13 cellular contexts compared by ENCODE assay signal in the genomic region with DNA sequence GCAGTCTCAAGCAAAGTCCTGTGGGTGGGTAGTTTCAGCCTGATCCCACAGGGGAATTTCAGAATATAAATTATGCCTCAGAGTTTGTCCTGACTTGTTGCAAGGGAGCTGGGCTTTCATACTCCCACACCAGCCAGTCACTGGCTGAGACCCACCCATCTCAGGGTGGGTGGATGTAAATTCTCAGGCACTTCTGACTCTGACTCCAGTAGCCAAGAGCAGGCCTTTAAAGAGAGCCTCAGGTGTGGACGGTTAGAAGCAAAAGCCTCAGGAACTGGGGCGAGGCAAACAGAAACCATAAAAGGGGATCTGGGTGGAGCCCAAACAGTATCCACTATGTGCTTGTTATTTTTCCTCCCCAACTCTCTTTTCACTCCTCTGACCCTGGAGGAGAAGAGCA. TPM values are rescaled to one million over a fixed set of nuclear protein-coding genes. Genes with fewer than 3 reads are reported as not detected.
A peak's percentile ranks its signal among the peaks of the same experiment; 100 is the strongest.
DNase-seq lines count a peak whose midpoint lies in the region; ATAC-seq and TF ChIP-seq lines count a peak whose summit lies in the region.
"Had no signal": no experiment of that assay in that cellular context is flagged by ENCODE, and none has a peak within 500 bp of the region (broad histone marks: within the 10 kb centered on the region; RNA-seq: fewer than 3 reads in every experiment).

No MANE protein-coding gene starts in this region.

- POLR2A ChIA-PET in CD4-positive, alpha-beta T cell (lab: Charles Lee) = no interaction called here

- H3K4me1 Mint-ChIP-seq in activated T-helper 1 cell treated with anti-CD3 and anti-CD28 coated beads, Interleukin-12 subunit alpha, Interleukin-12 subunit beta, Interleukin-2, Interleukin-4 antibody, amounts not matched to agents 30 ng/mL and 10 ng/mL and 1 ng/mL, durations not matched to agents 14 hours and 24 hours and 36 hours (ENCODE audit: low read depth) = peaks cover 13% of the 10 kb centered on the region
- H3K4me1 Mint-ChIP-seq in CD4-positive, alpha-beta T cell (ENCODE audit: low read depth) = peaks cover 15% of the 10 kb centered on the region

- H3K9me3 Mint-ChIP-seq in activated T-helper 1 cell treated with anti-CD3 and anti-CD28 coated beads, Interleukin-12 subunit alpha, Interleukin-12 subunit beta, Interleukin-2, Interleukin-4 antibody, amounts not matched to agents 30 ng/mL and 10 ng/mL and 1 ng/mL, durations not matched to agents 14 hours and 24 hours and 36 hours = peaks cover 19% of the 10 kb centered on the region
- peaks cover 7% of the 10 kb centered on the region for H3K9me3 Mint-ChIP-seq in CD4-positive, alpha-beta T cell

- no peaks in the 10 kb centered on the region for H3K36me3 ChIP-seq in WERI-Rb-1

- no peak overlapping the region for H3K27ac ChIP-seq in CD4-positive, alpha-beta T cell (ENCODE audit: low read depth, low read length)
- no peak overlapping the region for H3K27ac ChIP-seq in WERI-Rb-1

- no peaks in the 10 kb centered on the region for H3K27me3 ChIP-seq in CD4-positive, alpha-beta T cell (ENCODE audit: control insufficient read depth, insufficient read depth, low read length)
- H3K27me3 ChIP-seq in WERI-Rb-1 (ENCODE audit: insufficient read depth, low read depth, severe bottlenecking) = no peaks in the 10 kb centered on the region

- no peak overlapping the region for H3K4me3 ChIP-seq in WERI-Rb-1 (ENCODE audit: low read depth, low read length)

- intact Hi-C loops in activated T-helper 1 cell treated with anti-CD3 and anti-CD28 coated beads, Interleukin-12 subunit alpha, Interleukin-12 subunit beta, Interleukin-2, Interleukin-4 antibody, amounts not matched to agents 30 ng/mL and 10 ng/mL and 1 ng/mL, durations not matched to agents 14 hours and 24 hours and 36 hours (cut with micrococcal nuclease) = loop anchor here (2.0 kb wide), 2 partner anchors 28 to 78 kb away; partner anchors contain the start of gene FBXW11
- intact Hi-C loops in CD4-positive, alpha-beta T cell (cut with DNase I, micrococcal nuclease) = no loop called here

- TF ChIP-seq CTCF in GM13976 (IDR thresholded peaks at IDR 0.05; ENCODE audit: borderline replicate concordance, control extremely low read depth, extremely low read depth, insufficient read depth, missing control alignments) (no peak), WERI-Rb-1 (IDR thresholded peaks at IDR 0.05; ENCODE audit: low read depth, low read length) (no peak)
- no peak for TF ChIP-seq CTCF in CD4-positive, alpha-beta T cell (IDR thresholded peaks at IDR 0.05)

- H3K27ac Mint-ChIP-seq in activated T-helper 1 cell treated with anti-CD3 and anti-CD28 coated beads, Interleukin-12 subunit alpha, Interleukin-12 subunit beta, Interleukin-2, Interleukin-4 antibody, amounts not matched to agents 30 ng/mL and 10 ng/mL and 1 ng/mL, durations not matched to agents 14 hours and 24 hours and 36 hours = peak overlapping the region; percentile 20
- no peak overlapping the region for H3K27ac Mint-ChIP-seq in CD4-positive, alpha-beta T cell

- CTCF ChIA-PET in CD4-positive, alpha-beta T cell (lab: Charles Lee) = interaction anchor here (1.1 kb wide), 1 partner anchor 123 kb away, joined by 3 read pairs; no protein-coding TSS in a partner anchor

- H3K27me3 Mint-ChIP-seq in activated T-helper 1 cell treated with anti-CD3 and anti-CD28 coated beads, Interleukin-12 subunit alpha, Interleukin-12 subunit beta, Interleukin-2, Interleukin-4 antibody, amounts not matched to agents 30 ng/mL and 10 ng/mL and 1 ng/mL, durations not matched to agents 14 hours and 24 hours and 36 hours (ENCODE audit: insufficient read depth) = peaks cover 2% of the 10 kb centered on the region
- no peaks in the 10 kb centered on the region for H3K27me3 Mint-ChIP-seq in CD4-positive, alpha-beta T cell

- H3K36me3 Mint-ChIP-seq in activated T-helper 1 cell treated with anti-CD3 and anti-CD28 coated beads, Interleukin-12 subunit alpha, Interleukin-12 subunit beta, Interleukin-2, Interleukin-4 antibody, amounts not matched to agents 30 ng/mL and 10 ng/mL and 1 ng/mL, durations not matched to agents 14 hours and 24 hours and 36 hours (ENCODE audit: low read depth) = peaks cover 10% of the 10 kb centered on the region
- H3K36me3 Mint-ChIP-seq in CD4-positive, alpha-beta T cell (ENCODE audit: low read depth) = peaks cover 39% of the 10 kb centered on the region

- DNase-seq in GM13976 (ENCODE audit: low spot score) = peak; percentile 72
- DNase-seq in GM19238 (ENCODE audit: insufficient read length, low spot score) = peak; percentile 32
- no peak for DNase-seq in activated T-helper 1 cell treated with anti-CD3 and anti-CD28 coated beads, Interleukin-12 subunit alpha, Interleukin-12 subunit beta, Interleukin-2, Interleukin-4 antibody, amounts not matched to agents 30 ng/mL and 10 ng/mL and 1 ng/mL, durations not matched to agents 14 hours and 24 hours and 36 hours (ENCODE audit: low spot score)
- DNase-seq in CD4-positive, alpha-beta T cell = no peak
- no peak for DNase-seq in NCI-H2107 (lab: John Stamatoyannopoulos, UW)
- DNase-seq in WERI-Rb-1 = no peak
- DNase-seq: DMS153; KBM-7; NCI-H510A treated with DMSO at 0.1 percent for 48 hours; stimulated activated naive CD4-positive, alpha-beta T cell treated with Interleukin-2 at 50 U/mL for 16 hours; T1000 had no signal

- no peaks in the 10 kb centered on the region for H3K9me3 ChIP-seq in CD4-positive, alpha-beta T cell (ENCODE audit: control insufficient read depth, low read length)
- peaks cover 10% of the 10 kb centered on the region for H3K9me3 ChIP-seq in WERI-Rb-1 (ENCODE audit: severe bottlenecking)

- no peak overlapping the region for H3K4me3 Mint-ChIP-seq in activated T-helper 1 cell treated with anti-CD3 and anti-CD28 coated beads, Interleukin-12 subunit alpha, Interleukin-12 subunit beta, Interleukin-2, Interleukin-4 antibody, amounts not matched to agents 30 ng/mL and 10 ng/mL and 1 ng/mL, durations not matched to agents 14 hours and 24 hours and 36 hours
- H3K4me3 Mint-ChIP-seq in CD4-positive, alpha-beta T cell = no peak overlapping the region

- peak; percentile 98 for ATAC-seq in HG02885 (IDR thresholded peaks at IDR 0.05; ENCODE audit: poor library complexity, unreplicated experiment)
- no peak for ATAC-seq in CD4-positive, alpha-beta T cell (ENCODE audit: poor library complexity)
- no peak for ATAC-seq in HG03354 (IDR thresholded peaks at IDR 0.05; ENCODE audit: poor library complexity, severe bottlenecking, unreplicated experiment)

- in situ Hi-C loops in GM13976 (cut with MboI; ENCODE audit: low sequenced_read_pairs, unreplicated experiment) = loop anchor here (25.0 kb wide), 2 partner anchors 423 to 623 kb away; partner anchors contain the start of gene FGF18

RNA-seq across cellular contexts. Expression of gene FBXW11, which starts 28.6 kb away (rescaled TPM):
- total RNA-seq in activated T-helper 1 cell treated with anti-CD3 and anti-CD28 coated beads, Interleukin-12 subunit alpha, Interleukin-12 subunit beta, Interleukin-2, Interleukin-4 antibody, amounts not matched to agents 30 ng/mL and 10 ng/mL and 1 ng/mL, durations not matched to agents 14 hours and 24 hours and 36 hours = 55.6 and 57.9 TPM in 2 replicates
- total RNA-seq in CD4-positive, alpha-beta T cell = 10 to 100 TPM; 20.9 to 24.0 TPM

Comparison
In these comparisons a context has a peak if more than half of its experiments do, and no peak if none do; other contexts are left out.
1. DNase-seq: peak in GM13976 (single experiment) and GM19238 (single experiment); none in activated T-helper 1 cell treated with anti-CD3 and anti-CD28 coated beads, Interleukin-12 subunit alpha, Interleukin-12 subunit beta, Interleukin-2, Interleukin-4 antibody, amounts not matched to agents 30 ng/mL and 10 ng/mL and 1 ng/mL, durations not matched to agents 14 hours and 24 hours and 36 hours (single experiment), CD4-positive, alpha-beta T cell (0 of 10), NCI-H2107 (single experiment) and WERI-Rb-1 (single experiment).